Comparison of ENCODE assay signal across 9 cellular contexts in genomic region chr19:3358392-3358918, GRCh38. TPM values are rescaled to one million over a fixed set of nuclear protein-coding genes. Genes with fewer than 3 reads are reported as not detected.
DNase-seq lines count a peak whose midpoint lies in the region; ATAC-seq and TF ChIP-seq lines count a peak whose summit lies in the region.
"Had no signal": no experiment of that assay in that cellular context is flagged by ENCODE, and none has a peak within 500 bp of the region (broad histone marks: within the 10 kb centered on the region; RNA-seq: fewer than 3 reads in every experiment).

No MANE protein-coding gene starts in this region.

- no peak for TF ChIP-seq CTCF in left lung (IDR thresholded peaks at IDR 0.05)

- H3K4me1 ChIP-seq in left lung: peaks cover 11 to 38% of the 10 kb centered on the region in 2 donors

- no peak for ATAC-seq in activated CD4-positive, alpha-beta T cell treated with anti-CD3 and anti-CD28 coated beads for 36 hours
- ATAC-seq in activated naive CD8-positive, alpha-beta T cell treated with anti-CD3 and anti-CD28 coated beads, Interleukin-2, amount 50 U/mL, for 24 hours: no peak
- ATAC-seq in left lung (no peak), GM18870 (IDR thresholded peaks at IDR 0.05; ENCODE audit: unreplicated experiment) (no peak), GM18517 (IDR thresholded peaks at IDR 0.05; ENCODE audit: unreplicated experiment) (no peak)

- peak overlapping the region; percentile 52 to 90 for H3K4me3 ChIP-seq in left lung

- H3K36me3 ChIP-seq in left lung: no peaks in the 10 kb centered on the region

- peak; percentile 26 for DNase-seq in activated CD4-positive, alpha-beta T cell treated with anti-CD3 and anti-CD28 coated beads for 36 hours
- DNase-seq in activated CD4-positive, alpha-beta T cell treated with anti-CD3 and anti-CD28 coated beads, Interleukin-2, amount 50 U/mL, for 48 hours: no peak
- DNase-seq in activated naive CD8-positive, alpha-beta T cell treated with anti-CD3 and anti-CD28 coated beads, Interleukin-2, amount 50 U/mL, for 24 hours: no peak
- no peak for DNase-seq in left lung
- no peak for DNase-seq in activated CD4-positive, CD25-positive, alpha-beta regulatory T cell (lab: John Stamatoyannopoulos, UW)
- DNase-seq: NCI-H1694 treated with DMSO at 0.1 percent for 48 hours had no signal

- intact Hi-C loops in activated CD4-positive, alpha-beta T cell treated with anti-CD3 and anti-CD28 coated beads for 36 hours (cut with DNase I, micrococcal nuclease): no loop called here
- intact Hi-C loops in left lung (cut with DNase I): no loop called here

- H3K4me3 Mint-ChIP-seq in activated CD4-positive, alpha-beta T cell treated with anti-CD3 and anti-CD28 coated beads for 36 hours: peak overlapping the region; percentile 73
- peak overlapping the region; percentile 71 for H3K4me3 Mint-ChIP-seq in activated naive CD8-positive, alpha-beta T cell treated with anti-CD3 and anti-CD28 coated beads, Interleukin-2, amount 50 U/mL, for 24 hours

- no peaks in the 10 kb centered on the region for H3K9me3 ChIP-seq in left lung

- no peaks in the 10 kb centered on the region for H3K36me3 Mint-ChIP-seq in activated CD4-positive, alpha-beta T cell treated with anti-CD3 and anti-CD28 coated beads for 36 hours (ENCODE audit: low read depth)
- no peaks in the 10 kb centered on the region for H3K36me3 Mint-ChIP-seq in activated naive CD8-positive, alpha-beta T cell treated with anti-CD3 and anti-CD28 coated beads, Interleukin-2, amount 50 U/mL, for 24 hours (ENCODE audit: low read depth)

- POLR2A ChIA-PET in activated CD4-positive, alpha-beta T cell treated with anti-CD3 and anti-CD28 coated beads for 36 hours (lab: Charles Lee): no interaction called here

- CTCF ChIA-PET in activated CD4-positive, alpha-beta T cell treated with anti-CD3 and anti-CD28 coated beads for 36 hours (lab: Charles Lee): no interaction called here

- H3K27ac ChIP-seq in left lung (peak overlapping the region in 1 of 2 donors; percentile 48), temporal lobe (ENCODE audit: low read depth, low read length) (peak overlapping the region; percentile 91)

- H3K4me1 Mint-ChIP-seq in activated CD4-positive, alpha-beta T cell treated with anti-CD3 and anti-CD28 coated beads for 36 hours: peaks cover 30% of the 10 kb centered on the region
- peaks cover 33% of the 10 kb centered on the region for H3K4me1 Mint-ChIP-seq in activated naive CD8-positive, alpha-beta T cell treated with anti-CD3 and anti-CD28 coated beads, Interleukin-2, amount 50 U/mL, for 24 hours

- H3K27me3 ChIP-seq in left lung: peaks cover 0 to 12% of the 10 kb centered on the region in 2 donors

- peak overlapping the region; percentile 79 for H3K27ac Mint-ChIP-seq in activated CD4-positive, alpha-beta T cell treated with anti-CD3 and anti-CD28 coated beads for 36 hours
- peak overlapping the region; percentile 46 for H3K27ac Mint-ChIP-seq in activated naive CD8-positive, alpha-beta T cell treated with anti-CD3 and anti-CD28 coated beads, Interleukin-2, amount 50 U/mL, for 24 hours

- H3K27me3 Mint-ChIP-seq in activated CD4-positive, alpha-beta T cell treated with anti-CD3 and anti-CD28 coated beads for 36 hours: peaks cover 11% of the 10 kb centered on the region
- peaks cover 6% of the 10 kb centered on the region for H3K27me3 Mint-ChIP-seq in activated naive CD8-positive, alpha-beta T cell treated with anti-CD3 and anti-CD28 coated beads, Interleukin-2, amount 50 U/mL, for 24 hours

- H3K9me3 Mint-ChIP-seq in activated CD4-positive, alpha-beta T cell treated with anti-CD3 and anti-CD28 coated beads for 36 hours (ENCODE audit: low read depth): no peaks in the 10 kb centered on the region
- no peaks in the 10 kb centered on the region for H3K9me3 Mint-ChIP-seq in activated naive CD8-positive, alpha-beta T cell treated with anti-CD3 and anti-CD28 coated beads, Interleukin-2, amount 50 U/mL, for 24 hours

RNA-seq across cellular contexts. Expression of gene NFIC, which starts 7.9 kb away (rescaled TPM):
- total RNA-seq in activated CD4-positive, alpha-beta T cell treated with anti-CD3 and anti-CD28 coated beads for 36 hours: 10 to 100 TPM; 20.5 to 22.6 TPM
- 100 to 1,000 TPM; 138 to 163 TPM for total RNA-seq in left lung
- 7.1 TPM for total RNA-seq in temporal lobe

Comparison
In these comparisons a context has a peak if more than half of its experiments do, and no peak if none do; other contexts are left out.
1. RNA of gene NFIC, which starts 7.9 kb away (total RNA-seq): 138 to 163 TPM in left lung; 20.5 to 22.6 TPM in activated CD4-positive, alpha-beta T cell treated with anti-CD3 and anti-CD28 coated beads for 36 hours and 7.1 TPM in temporal lobe (single experiment); every median in the first group is over 4 times any median in the second.